Comparison of ENCODE assay signal across 28 cellular contexts in the genomic region with DNA sequence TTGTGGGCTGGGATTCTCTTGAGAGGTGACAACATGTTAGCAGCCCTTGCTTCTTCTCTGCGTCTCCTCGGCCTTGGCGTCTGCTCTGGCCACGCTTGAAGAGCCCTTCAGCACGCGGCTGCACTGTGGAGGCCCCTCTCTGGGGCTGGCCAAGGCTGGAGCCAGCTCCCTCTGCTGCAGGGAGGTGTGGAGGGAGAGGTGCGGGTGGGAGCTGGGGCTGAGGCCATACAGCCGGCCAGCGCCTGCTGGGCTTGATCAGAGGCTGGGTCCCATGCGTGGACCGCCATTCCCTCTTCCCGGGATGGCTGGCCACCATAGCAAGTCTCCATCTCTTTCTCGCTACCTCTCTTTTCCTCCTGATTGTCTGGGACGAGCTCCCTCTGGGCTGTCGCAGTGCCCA.
"Had no signal": no experiment of that assay in that cellular context is flagged by ENCODE, and none has a peak within 500 bp of the region (broad histone marks: within the 10 kb centered on the region; RNA-seq: fewer than 3 reads in every experiment).

No MANE protein-coding gene starts in this region.

- FAIRE-seq: urothelium cell line had no signal

- H3K27ac ChIP-seq: stomach, suprapubic skin, testis, thoracic aorta, thyroid gland, tibial artery, tibial nerve, transverse colon, upper lobe of left lung, upper lobe of right lung, uterus, vagina had no signal

- H3K36me3 Mint-ChIP-seq: stimulated activated memory B cell treated with anti-CD40 and anti-IgM and Interleukin-4, amounts not matched to agents 10 μg/mL and 1 μg/mL and 100 μg/mL, for 72 hours; stimulated activated naive B cell treated with anti-CD40 and anti-IgM and Interleukin-4, amounts not matched to agents 10 μg/mL and 1 μg/mL and 100 μg/mL, for 72 hours; type B pancreatic cell had no signal

- H3K9me3 Mint-ChIP-seq: type B pancreatic cell had no signal

- H3K27me3 ChIP-seq: stomach, suprapubic skin, testis, thyroid gland, tibial artery, tibial nerve, transverse colon, upper lobe of left lung, upper lobe of right lung, uterus, vagina had no signal

- DNase-seq: stimulated activated CD4-positive, alpha-beta T cell treated with anti-CD3 and anti-CD28 coated beads, Interleukin-2, amount 100 ng/mL, for 48 hours; stimulated activated CD4-positive, alpha-beta T cell treated with anti-CD3 and anti-CD28 coated beads, Interleukin-4, amount 100 ng/mL, for 1 hour; stimulated activated CD4-positive, alpha-beta T cell treated with anti-CD3 and anti-CD28 coated beads, Interleukin-4, amount 100 ng/mL, for 24 hours; stimulated activated CD4-positive, alpha-beta T cell treated with anti-CD3 and anti-CD28 coated beads, Interleukin-4, amount 100 ng/mL, for 4 hours; stimulated activated CD8-positive, alpha-beta memory T cell treated with anti-CD3 and anti-CD28 coated beads, Interleukin-4, amount 100 ng/mL, for 48 hours; stimulated activated naive B cell treated with anti-CD40 and anti-IgM and Interleukin-4, amounts not matched to agents 10 μg/mL and 1 μg/mL and 100 μg/mL, for 72 hours; stimulated activated naive CD4-positive, alpha-beta T cell; stimulated activated naive CD4-positive, alpha-beta T cell treated with Interleukin-2 at 50 U/mL for 16 hours; stimulated activated naive CD8-positive, alpha-beta T cell treated with anti-CD3 and anti-CD28 coated beads, Interleukin-15, amount 100 ng/mL, for 72 hours; stimulated activated naive CD8-positive, alpha-beta T cell treated with anti-CD3 and anti-CD28 coated beads, Interleukin-15, Interleukin-2, amounts not matched to agents 100 U/mL and 50 U/mL, for 24 hours; stomach; substantia nigra; thyroid gland; tibial artery; transverse colon; trophoblast cell; upper lobe of right lung; uterus had no signal

- H3K27ac Mint-ChIP-seq: stimulated activated memory B cell treated with anti-CD40 and anti-IgM and Interleukin-4, amounts not matched to agents 10 μg/mL and 1 μg/mL and 100 μg/mL, for 72 hours; stimulated activated naive B cell treated with anti-CD40 and anti-IgM and Interleukin-4, amounts not matched to agents 10 μg/mL and 1 μg/mL and 100 μg/mL, for 72 hours; stimulated activated naive CD8-positive, alpha-beta T cell treated with anti-CD3 and anti-CD28 coated beads, Interleukin-15, amount 100 ng/mL, for 72 hours; stimulated activated naive CD8-positive, alpha-beta T cell treated with anti-CD3 and anti-CD28 coated beads, Interleukin-15, Interleukin-2, amounts not matched to agents 100 ng/mL and 50 ng/mL, for 24 hours; type B pancreatic cell had no signal

- H3K4me1 Mint-ChIP-seq: stimulated activated memory B cell treated with anti-CD40 and anti-IgM and Interleukin-4, amounts not matched to agents 10 μg/mL and 1 μg/mL and 100 μg/mL, for 72 hours; stimulated activated naive B cell treated with anti-CD40 and anti-IgM and Interleukin-4, amounts not matched to agents 10 μg/mL and 1 μg/mL and 100 μg/mL, for 72 hours; stimulated activated naive CD8-positive, alpha-beta T cell treated with anti-CD3 and anti-CD28 coated beads, Interleukin-15, amount 100 ng/mL, for 72 hours had no signal

- H3K4me3 Mint-ChIP-seq: stimulated activated memory B cell treated with anti-CD40 and anti-IgM and Interleukin-4, amounts not matched to agents 10 μg/mL and 1 μg/mL and 100 μg/mL, for 72 hours; stimulated activated naive B cell treated with anti-CD40 and anti-IgM and Interleukin-4, amounts not matched to agents 10 μg/mL and 1 μg/mL and 100 μg/mL, for 72 hours; stimulated activated naive CD8-positive, alpha-beta T cell treated with anti-CD3 and anti-CD28 coated beads, Interleukin-15, amount 100 ng/mL, for 72 hours; stimulated activated naive CD8-positive, alpha-beta T cell treated with anti-CD3 and anti-CD28 coated beads, Interleukin-15, Interleukin-2, amounts not matched to agents 100 ng/mL and 50 ng/mL, for 24 hours; type B pancreatic cell had no signal

- H3K9me3 ChIP-seq: stomach, suprapubic skin, testis, thoracic aorta, thyroid gland, tibial artery, tibial nerve, transverse colon, upper lobe of right lung, uterus, vagina had no signal

- H3K4me1 ChIP-seq: stomach, suprapubic skin, testis, thyroid gland, tibial artery, tibial nerve, transverse colon, upper lobe of left lung, upper lobe of right lung, uterus, vagina had no signal

- H3K4me3 ChIP-seq: stomach, suprapubic skin, thoracic aorta, thyroid gland, tibial artery, tibial nerve, transverse colon, upper lobe of left lung, upper lobe of right lung, uterus, vagina had no signal

- H3K36me3 ChIP-seq: stomach, suprapubic skin, thoracic aorta, thyroid gland, tibial artery, tibial nerve, transverse colon, upper lobe of left lung, upper lobe of right lung, uterus, vagina had no signal

- ATAC-seq: stimulated activated memory B cell treated with anti-CD40 and anti-IgM and Interleukin-4, amounts not matched to agents 10 μg/mL and 1 μg/mL and 100 μg/mL, for 72 hours; stimulated activated naive B cell treated with anti-CD40 and anti-IgM and Interleukin-4, amounts not matched to agents 10 μg/mL and 1 μg/mL and 100 μg/mL, for 72 hours; stimulated activated naive CD8-positive, alpha-beta T cell treated with anti-CD3 and anti-CD28 coated beads, Interleukin-15, amount 100 ng/mL, for 72 hours; stimulated activated naive CD8-positive, alpha-beta T cell treated with anti-CD3 and anti-CD28 coated beads, Interleukin-15, Interleukin-2, amounts not matched to agents 100 U/mL and 50 U/mL, for 24 hours; upper lobe of right lung had no signal
